Comparison of ENCODE assay signal across 8 cellular contexts in genomic region chr2:148874868-148875341, GRCh38. TPM values are rescaled to one million over a fixed set of nuclear protein-coding genes. Genes with fewer than 3 reads are reported as not detected.
A peak's percentile ranks its signal among the peaks of the same experiment; 100 is the strongest.
DNase-seq lines count a peak whose midpoint lies in the region; ATAC-seq and TF ChIP-seq lines count a peak whose summit lies in the region.

KIF5C (plus strand) TSS chr2:148875227; CDS start chr2:148875618, 391 bp downstream.

- WGBS in liver: 5% methylated on average over 39 of the region's 39 CpGs

- H3K4me3 ChIP-seq in liver (ENCODE audit: low read depth in 1 of 3, low read length in 3 of 3): peak within 1 kb of the TSS in 1 of 3 donors; percentile 48

- peaks cover 2 to 9% (median 6%) of the 10 kb centered on the region in 4 donors for H3K27me3 ChIP-seq in liver (ENCODE audit: control insufficient read depth in 4 of 4, insufficient read depth in 4 of 4, low read length in 3 of 4)

- no peaks in the 10 kb centered on the region for H3K36me3 ChIP-seq in liver (ENCODE audit: control insufficient read depth in 4 of 4, insufficient read depth in 3 of 4, low read depth in 1 of 4, low read length in 3 of 4)

- no peak for TF ChIP-seq CTCF in liver (IDR thresholded peaks at IDR 0.05; ENCODE audit: low read depth, low read length, missing input control)

- H3K4me1 ChIP-seq in liver (ENCODE audit: control insufficient read depth in 4 of 4, insufficient read depth in 4 of 4, low read length in 3 of 4): peaks cover 6 to 14% (median 11%) of the 10 kb centered on the region in 4 donors

- H3K9ac ChIP-seq in liver (ENCODE audit: low read depth in 1 of 2, low read length in 2 of 2): no peak within 1 kb of the TSS

- TF ChIP-seq RAD21 in liver (IDR thresholded peaks at IDR 0.05): no peak

- H3K9me3 ChIP-seq in liver (ENCODE audit: control insufficient read depth in 4 of 4, low read length in 3 of 4): no peaks in the 10 kb centered on the region

- ATAC-seq in GM18868 (IDR thresholded peaks at IDR 0.05; ENCODE audit: unreplicated experiment): peak; percentile 93
- ATAC-seq in HG03108 (IDR thresholded peaks at IDR 0.05; ENCODE audit: unreplicated experiment): peak; percentile 95

- H3K27ac ChIP-seq in liver (ENCODE audit: low read depth in 1 of 2, low read length in 2 of 2): no peak within 1 kb of the TSS

- DNase-seq in A172 (ENCODE audit: low spot score) (peak; percentile 85), NCI-H226 (peak; percentile 73), dermis blood vessel endothelial cell (peak; percentile 62)
- DNase-seq in activated CD4-positive, alpha-beta T cell treated with anti-CD3 and anti-CD28 coated beads, Interleukin-2, amount 50 U/mL, for 48 hours: peak; percentile 89 to 93
- DNase-seq in stimulated activated CD4-positive, alpha-beta T cell treated with anti-CD3 and anti-CD28 coated beads, Interleukin-4, amount 100 ng/mL, for 48 hours (ENCODE audit: low read depth in 2 of 2): peak; percentile 89 to 90

TF ChIP-seq in liver, 16 proteins besides CTCF, POLR2A, EP300 and RAD21:
- TF ChIP-seq SP1 (IDR thresholded peaks at IDR 0.05) (no peak), GABPA (IDR thresholded peaks at IDR 0.05 in 1 of 2, conservative IDR thresholded peaks at IDR 0.05 in 1 of 2) (peak; percentile 40 to 56)

RNA-seq across cellular contexts. Expression of gene KIF5C, which starts in this region (rescaled TPM):
- total RNA-seq in A172 (2014; rRNA removed; shearing (Covaris generic)): 14.6 and 22.9 TPM in 2 replicates
- total RNA-seq in dermis blood vessel endothelial cell (0.14 and 0.34 TPM in 2 replicates), liver (under 1 TPM; 0.14 to 0.25 TPM)
- polyA plus RNA-seq in liver: under 1 TPM; 0.06 to 0.14 TPM

Comparison
In these comparisons a context has a peak if more than half of its experiments do, and no peak if none do; other contexts are left out.
1. RNA of gene KIF5C (total RNA-seq): 14.6 to 22.9 TPM in A172; 0.14 to 0.34 TPM in dermis blood vessel endothelial cell and 0.14 to 0.25 TPM in liver; every median in the first group is over 10 times any median in the second.
2. Peak in DNase-seq in dermis blood vessel endothelial cell; RNA of the gene not detected or under 1 TPM.
3. Peak in every context shown above with its lines, with median percentiles within 50 percentile points of each other: DNase-seq.